In the genomic region with DNA sequence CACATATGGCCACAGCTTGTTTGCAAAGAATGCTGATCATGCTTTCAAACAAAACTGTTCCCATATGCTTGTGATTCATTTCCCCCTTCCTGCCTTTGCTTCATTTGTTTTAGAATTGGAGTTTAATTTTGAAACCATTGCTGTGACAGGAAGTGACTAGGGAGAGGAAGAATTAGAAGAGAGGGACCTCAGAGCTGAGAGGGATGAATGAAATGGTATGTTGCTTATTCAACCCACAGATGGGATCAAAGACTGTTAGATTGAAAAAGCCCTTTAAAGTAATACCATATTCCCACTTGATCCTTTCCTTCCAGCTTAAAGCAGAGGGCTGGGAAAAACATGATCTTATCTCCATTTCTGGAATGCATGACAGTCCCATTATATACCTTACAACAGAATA, we compare ENCODE assay signal across 13 cellular contexts.
DNase-seq lines count a peak whose midpoint lies in the region; ATAC-seq and TF ChIP-seq lines count a peak whose summit lies in the region.
"Had no signal": no experiment of that assay in that cellular context is flagged by ENCODE, and none has a peak within 500 bp of the region (broad histone marks: within the 10 kb centered on the region; RNA-seq: fewer than 3 reads in every experiment).

No MANE protein-coding gene starts in this region.

- POLR2A ChIA-PET in CD4-positive, alpha-beta memory T cell (lab: Charles Lee; ENCODE audit: partially characterized antibody) = no interaction called here

- intact Hi-C loops in activated CD4-positive, alpha-beta T cell treated with anti-CD3 and anti-CD28 coated beads, Interleukin-2, amount 10 ng/mL, durations not matched to agents 24 days and 14 days (cut with micrococcal nuclease) = no loop called here
- intact Hi-C loops in CD4-positive, alpha-beta memory T cell (cut with micrococcal nuclease) = no loop called here

- H3K27ac ChIP-seq in thoracic aorta = peak overlapping the region in 1 of 2 donors; percentile 50
- no peak overlapping the region for H3K27ac ChIP-seq in CD4-positive, alpha-beta memory T cell (ENCODE audit: low read depth, low read length)
- H3K27ac ChIP-seq: cardiac muscle cell, neutrophil, upper lobe of left lung had no signal

- peaks cover 27% of the 10 kb centered on the region for H3K9me3 Mint-ChIP-seq in activated CD4-positive, alpha-beta T cell treated with anti-CD3 and anti-CD28 coated beads, Interleukin-2, amount 10 ng/mL, durations not matched to agents 24 days and 14 days
- peaks cover 0 to 16% (median 11%) of the 10 kb centered on the region in 8 donors for H3K9me3 Mint-ChIP-seq in CD4-positive, alpha-beta memory T cell

- H3K4me1 ChIP-seq in thoracic aorta (ENCODE audit: control insufficient read depth in 1 of 2, low read depth in 2 of 2) = peaks cover 0 to 11% of the 10 kb centered on the region in 2 donors
- no peaks in the 10 kb centered on the region for H3K4me1 ChIP-seq in CD4-positive, alpha-beta memory T cell (ENCODE audit: insufficient read depth, low read length)
- H3K4me1 ChIP-seq: upper lobe of left lung had no signal

- no peaks in the 10 kb centered on the region for H3K27me3 Mint-ChIP-seq in activated CD4-positive, alpha-beta T cell treated with anti-CD3 and anti-CD28 coated beads, Interleukin-2, amount 10 ng/mL, durations not matched to agents 24 days and 14 days
- no peaks in the 10 kb centered on the region for H3K27me3 Mint-ChIP-seq in CD4-positive, alpha-beta memory T cell
- H3K27me3 Mint-ChIP-seq: IgD-negative memory B cell had no signal

- H3K9me3 ChIP-seq in thoracic aorta = no peaks in the 10 kb centered on the region
- H3K9me3 ChIP-seq in CD4-positive, alpha-beta memory T cell (ENCODE audit: control insufficient read depth in 1 of 2, low read length in 2 of 2) = no peaks in the 10 kb centered on the region
- H3K9me3 ChIP-seq: neutrophil, upper lobe of left lung had no signal

- no peak overlapping the region for H3K4me3 ChIP-seq in fibroblast of villous mesenchyme (ENCODE audit: low read depth, low read length)
- H3K4me3 ChIP-seq in thoracic aorta = no peak overlapping the region
- no peak overlapping the region for H3K4me3 ChIP-seq in CD4-positive, alpha-beta memory T cell (ENCODE audit: low read length in 2 of 2)
- H3K4me3 ChIP-seq: cardiac muscle cell, upper lobe of left lung had no signal

- in situ Hi-C loops in GM13976 (cut with MboI; ENCODE audit: low sequenced_read_pairs, unreplicated experiment) = no loop called here

- H3K4me1 Mint-ChIP-seq in activated CD4-positive, alpha-beta T cell treated with anti-CD3 and anti-CD28 coated beads, Interleukin-2, amount 10 ng/mL, durations not matched to agents 24 days and 14 days = peaks cover 5% of the 10 kb centered on the region
- no peaks in the 10 kb centered on the region for H3K4me1 Mint-ChIP-seq in CD4-positive, alpha-beta memory T cell
- H3K4me1 Mint-ChIP-seq: IgD-negative memory B cell, T-cell had no signal

- no peak overlapping the region for H3K4me3 Mint-ChIP-seq in activated CD4-positive, alpha-beta T cell treated with anti-CD3 and anti-CD28 coated beads, Interleukin-2, amount 10 ng/mL, durations not matched to agents 24 days and 14 days
- H3K4me3 Mint-ChIP-seq in CD4-positive, alpha-beta memory T cell = no peak overlapping the region
- H3K4me3 Mint-ChIP-seq: IgD-negative memory B cell, T-cell had no signal

- no peak for TF ChIP-seq CTCF in fibroblast of villous mesenchyme (IDR thresholded peaks at IDR 0.05; ENCODE audit: insufficient read depth, low read depth, low read length)
- TF ChIP-seq CTCF in thoracic aorta (IDR thresholded peaks at IDR 0.05) = no peak
- no peak for TF ChIP-seq CTCF in GM13976 (IDR thresholded peaks at IDR 0.05; ENCODE audit: borderline replicate concordance, control extremely low read depth, extremely low read depth, insufficient read depth, missing control alignments)

- peak; percentile 27 for ATAC-seq in thoracic aorta (ENCODE audit: insufficient number of reproducible peaks, low FRiP score, low read depth)
- ATAC-seq in GM21360 (IDR thresholded peaks at IDR 0.05; ENCODE audit: unreplicated experiment) = no peak
- ATAC-seq: T-cell had no signal

- no peaks in the 10 kb centered on the region for H3K36me3 ChIP-seq in thoracic aorta
- H3K36me3 ChIP-seq in CD4-positive, alpha-beta memory T cell (ENCODE audit: insufficient read depth, low read length) = no peaks in the 10 kb centered on the region
- H3K36me3 ChIP-seq: cardiac muscle cell, neutrophil, upper lobe of left lung had no signal

- H3K27ac Mint-ChIP-seq in activated CD4-positive, alpha-beta T cell treated with anti-CD3 and anti-CD28 coated beads, Interleukin-2, amount 10 ng/mL, durations not matched to agents 24 days and 14 days = no peak overlapping the region
- no peak overlapping the region for H3K27ac Mint-ChIP-seq in CD4-positive, alpha-beta memory T cell
- H3K27ac Mint-ChIP-seq: IgD-negative memory B cell, T-cell had no signal

- peak; percentile 45 for DNase-seq in activated CD4-positive, alpha-beta T cell treated with anti-CD3 and anti-CD28 coated beads, Interleukin-2, amount 10 ng/mL, durations not matched to agents 24 days and 14 days
- DNase-seq in activated CD4-positive, alpha-beta T cell treated with anti-CD3 and anti-CD28 coated beads, Interleukin-2, amount 50 U/mL, for 1 hour = no peak
- DNase-seq in SW480 (ENCODE audit: low spot score) (peak; percentile 3), fibroblast of villous mesenchyme (ENCODE audit: low read depth) (peak; percentile 72), thoracic aorta (ENCODE audit: low spot score) (no peak), GM13976 (ENCODE audit: low spot score) (no peak)
- DNase-seq in CD4-positive, alpha-beta memory T cell = no peak
- DNase-seq: T-cell, upper lobe of left lung had no signal

- no peaks in the 10 kb centered on the region for H3K36me3 Mint-ChIP-seq in activated CD4-positive, alpha-beta T cell treated with anti-CD3 and anti-CD28 coated beads, Interleukin-2, amount 10 ng/mL, durations not matched to agents 24 days and 14 days (ENCODE audit: low read depth)
- H3K36me3 Mint-ChIP-seq in CD4-positive, alpha-beta memory T cell = no peaks in the 10 kb centered on the region
- H3K36me3 Mint-ChIP-seq: IgD-negative memory B cell, T-cell had no signal

- CTCF ChIA-PET in CD4-positive, alpha-beta memory T cell (lab: Charles Lee; ENCODE audit: partially characterized antibody) = no interaction called here

- H3K27me3 ChIP-seq in thoracic aorta (replicated peaks; ENCODE audit: insufficient read depth) = no peaks in the 10 kb centered on the region
- no peaks in the 10 kb centered on the region for H3K27me3 ChIP-seq in CD4-positive, alpha-beta memory T cell (ENCODE audit: insufficient read depth, low read length)
- H3K27me3 ChIP-seq: cardiac muscle cell, upper lobe of left lung had no signal

Comparison
In these comparisons a context has a peak if more than half of its experiments do, and no peak if none do; other contexts are left out.
1. DNase-seq: peak in activated CD4-positive, alpha-beta T cell treated with anti-CD3 and anti-CD28 coated beads, Interleukin-2, amount 10 ng/mL, durations not matched to agents 24 days and 14 days (single experiment), SW480 (single experiment) and fibroblast of villous mesenchyme (single experiment); none in activated CD4-positive, alpha-beta T cell treated with anti-CD3 and anti-CD28 coated beads, Interleukin-2, amount 50 U/mL, for 1 hour (single experiment), thoracic aorta (single experiment), CD4-positive, alpha-beta memory T cell (0 of 5) and GM13976 (single experiment).